Comparison of ENCODE assay signal across 6 cellular contexts in the genomic region with DNA sequence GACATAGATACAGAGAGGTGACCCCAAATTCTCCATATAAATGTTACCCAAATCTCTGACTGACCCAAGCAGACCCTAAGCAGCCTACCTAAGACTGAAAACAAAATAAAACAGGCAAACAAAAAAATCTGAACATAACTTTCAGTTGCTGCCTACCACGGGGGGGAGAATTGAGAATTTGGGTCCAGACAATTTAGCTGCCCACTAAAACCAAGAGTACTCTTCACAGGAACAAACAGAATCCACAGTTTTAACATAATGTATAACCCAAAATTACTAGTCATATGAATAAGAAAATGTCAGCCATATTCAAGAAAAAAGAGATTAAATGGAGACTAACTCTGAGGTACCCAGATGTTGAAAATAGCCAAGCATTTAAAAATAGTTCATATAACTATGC. TPM values are rescaled to one million over a fixed set of nuclear protein-coding genes. Genes with fewer than 3 reads are reported as not detected.
"Had no signal": no experiment of that assay in that cellular context is flagged by ENCODE, and none has a peak within 500 bp of the region (broad histone marks: within the 10 kb centered on the region; RNA-seq: fewer than 3 reads in every experiment).

No MANE protein-coding gene starts in this region.

- ATAC-seq: GM23338, HepG2 had no signal

- H3K36me3 Mint-ChIP-seq: IgD-negative memory B cell had no signal

- DNase-seq: H9, HCEC 1CT, KBM-7 had no signal

- H3K27ac Mint-ChIP-seq: GM23338, H9, IgD-negative memory B cell had no signal

- H3K4me3 ChIP-seq: GM23338 had no signal

- H3K4me3 Mint-ChIP-seq: GM23338, H9, IgD-negative memory B cell had no signal

- H3K9me3 Mint-ChIP-seq: GM23338, H9 had no signal

RNA-seq across cellular contexts. Expression of a gene that starts 45.6 kb away (rescaled TPM):
- total RNA-seq: HepG2 had no signal
